Comparison of ENCODE assay signal across 21 cellular contexts in genomic region chr15:61393524-61393923, GRCh38.
DNase-seq lines count a peak whose midpoint lies in the region; ATAC-seq, FAIRE-seq and TF ChIP-seq lines count a peak whose summit lies in the region.
"Had no signal": no experiment of that assay in that cellular context is flagged by ENCODE, and none has a peak within 500 bp of the region (broad histone marks: within the 10 kb centered on the region; RNA-seq: fewer than 3 reads in every experiment).

No MANE protein-coding gene starts in this region.

- no peak for TF ChIP-seq CTCF in liver (IDR thresholded peaks at IDR 0.05; ENCODE audit: low read depth, low read length, missing input control)
- no peak for TF ChIP-seq CTCF in HepG2 (CRISPR knock-in tag; IDR thresholded peaks at IDR 0.05)
- TF ChIP-seq CTCF in fibroblast of villous mesenchyme (IDR thresholded peaks at IDR 0.05; ENCODE audit: insufficient read depth, low read depth, low read length) = no peak
- TF ChIP-seq CTCF in dorsolateral prefrontal cortex (IDR thresholded peaks at IDR 0.05 in 54 of 56, conservative IDR thresholded peaks at IDR 0.05 in 2 of 56; ENCODE audit: low read depth in 1 of 56, partially characterized antibody in 56 of 56) = no peak

- TF ChIP-seq RAD21 in liver (IDR thresholded peaks at IDR 0.05) (no peak), HepG2 (CRISPR knock-in tag; IDR thresholded peaks at IDR 0.05) (no peak)

- no peak overlapping the region for H3K4me2 ChIP-seq in HepG2 (ENCODE audit: low read depth, low read length)

- 85% methylated on average over 3 of the region's 3 CpGs for WGBS in liver
- 0% methylated on average over 3 of the region's 3 CpGs for WGBS in HepG2 (ENCODE audit: low lambda C conversion rate)

- H3K9me3 ChIP-seq in liver (ENCODE audit: control insufficient read depth in 4 of 4, low read length in 3 of 4) = no peaks in the 10 kb centered on the region
- no peaks in the 10 kb centered on the region for H3K9me3 ChIP-seq in HepG2 (ENCODE audit: low read length)
- H3K9me3 ChIP-seq: BE2C, MG63 had no signal

- TF ChIP-seq EP300 in HepG2 (IDR thresholded peaks at IDR 0.05; ENCODE audit: low read depth in 2 of 2, low read length in 2 of 2) = no peak
- TF ChIP-seq EP300 in HepG2 (CRISPR knock-in tag; IDR thresholded peaks at IDR 0.05; ENCODE audit: borderline replicate concordance) = no peak

- TF ChIP-seq POLR2A in HepG2 (IDR thresholded peaks at IDR 0.05; ENCODE audit: insufficient read depth in 1 of 2, low read depth in 2 of 2, low read length in 2 of 2) = no peak

- no peak overlapping the region for H3K4me3 ChIP-seq in liver (ENCODE audit: low read depth in 1 of 3, low read length in 3 of 3)
- H3K4me3 ChIP-seq in HepG2 (replicated peaks in 1 of 3; ENCODE audit: insufficient read depth in 1 of 3, low read depth in 2 of 3, low read length in 3 of 3) = no peak overlapping the region
- H3K4me3 ChIP-seq in fibroblast of villous mesenchyme (ENCODE audit: low read depth, low read length) = no peak overlapping the region
- peak overlapping the region in 6 of 59 donors; percentile 3 to 33 (median 12) for H3K4me3 ChIP-seq in dorsolateral prefrontal cortex
- H3K4me3 ChIP-seq: MG63 had no signal

- intact Hi-C loops in HepG2 (cut with micrococcal nuclease; ENCODE audit: unreplicated experiment) (no loop called here), sciatic nerve (cut with DNase I) (no loop called here), dorsolateral prefrontal cortex (cut with DNase I) (no loop called here)

- H3K27ac ChIP-seq in liver (ENCODE audit: low read depth in 1 of 2, low read length in 2 of 2) (peak overlapping the region; percentile 51 to 62), HepG2 (ENCODE audit: extremely low read length, insufficient read depth, low read length) (no peak overlapping the region), substantia nigra (ENCODE audit: low read depth, low read length, poor library complexity, severe bottlenecking) (no peak overlapping the region), dorsolateral prefrontal cortex (peak overlapping the region in 10 of 59 donors; percentile 0 to 53 (median 33))

- H3K4me1 ChIP-seq in liver (ENCODE audit: control insufficient read depth in 4 of 4, insufficient read depth in 4 of 4, low read length in 3 of 4) (peaks cover 1 to 23% (median 11%) of the 10 kb centered on the region in 4 donors), HepG2 (ENCODE audit: insufficient read depth, low read length) (no peaks in the 10 kb centered on the region)
- H3K4me1 ChIP-seq: BE2C had no signal

- H2AFZ ChIP-seq in HepG2 (ENCODE audit: low read length) = no peak overlapping the region

- H3K27me3 ChIP-seq in liver (ENCODE audit: control insufficient read depth in 4 of 4, insufficient read depth in 4 of 4, low read length in 3 of 4) = no peaks in the 10 kb centered on the region
- no peaks in the 10 kb centered on the region for H3K27me3 ChIP-seq in HepG2 (ENCODE audit: control insufficient read depth in 1 of 2, insufficient read depth in 2 of 2, low read length in 2 of 2)
- peaks cover 0 to 5% (median 0%) of the 10 kb centered on the region in 45 donors for H3K27me3 ChIP-seq in dorsolateral prefrontal cortex
- H3K27me3 ChIP-seq: BE2C, MG63 had no signal

- CTCF ChIA-PET in HepG2 (lab: Yijun Ruan, JAX; ENCODE audit: low intra/inter-chr PET ratio, low total read pairs) = no interaction called here

- no peaks in the 10 kb centered on the region for H4K20me1 ChIP-seq in HepG2 (ENCODE audit: insufficient read depth, low read length)

- no peaks in the 10 kb centered on the region for H3K79me2 ChIP-seq in HepG2 (ENCODE audit: insufficient read depth, low read length)

- in situ Hi-C loops in HepG2 (cut with HindIII; ENCODE audit: extremely low pct_ligation_motif_present, low pct_unique_long_range_greater_than_20kb) = no loop called here

- H3K36me3 ChIP-seq in liver (ENCODE audit: control insufficient read depth in 4 of 4, insufficient read depth in 3 of 4, low read depth in 1 of 4, low read length in 3 of 4) = no peaks in the 10 kb centered on the region
- no peaks in the 10 kb centered on the region for H3K36me3 ChIP-seq in HepG2 (replicated peaks in 1 of 2; ENCODE audit: control insufficient read depth in 1 of 2, insufficient read depth in 2 of 2, low read length in 2 of 2)
- H3K36me3 ChIP-seq: BE2C, MG63 had no signal

- FAIRE-seq in HepG2 (lab: Jason Lieb, UNC) = no peak

- BruUV-seq in HepG2 (replicated peaks; lab: Mats Ljungman, UMichigan) = no TSS peak

- ATAC-seq in HepG2 (no peak), sciatic nerve (peak; percentile 64), HG03280 (IDR thresholded peaks at IDR 0.05; ENCODE audit: unreplicated experiment) (no peak)

- POLR2A ChIA-PET in HepG2 (lab: Yijun Ruan, JAX) = no interaction called here

- H3K9ac ChIP-seq in liver (ENCODE audit: low read depth in 1 of 2, low read length in 2 of 2) = peak overlapping the region in 1 of 2 donors; percentile 11
- no peak overlapping the region for H3K9ac ChIP-seq in HepG2 (ENCODE audit: insufficient read depth, low read depth, low read length)

- DNase-seq in HepG2 (ENCODE audit: low spot score) = no peak
- peak; percentile 2 for DNase-seq in fibroblast of villous mesenchyme (ENCODE audit: low read depth)
- no peak for DNase-seq in sciatic nerve (ENCODE audit: low spot score)
- no peak for DNase-seq in UCSD-AML1 (lab: John Stamatoyannopoulos, UW; ENCODE audit: unreplicated experiment)
- DNase-seq in substantia nigra (lab: John Stamatoyannopoulos, UW) = no peak
- DNase-seq in dorsolateral prefrontal cortex = no peak
- DNase-seq: BE2C; CD4-positive, CD25-positive, alpha-beta regulatory T cell; COR-L47; DMS 273 treated with DMSO at 0.1 percent for 48 hours; DND-41; H9; NCI-H1092; NCI-H146; NCI-H2081 treated with DMSO at 0.1 percent for 48 hours; NCI-H510A; NCI-H748 treated with DMSO at 0.1 percent for 48 hours; SHP77 treated with DMSO at 0.1 percent for 48 hours had no signal

TF ChIP-seq in liver, 16 proteins besides CTCF, POLR2A, EP300 and RAD21 (continues in another document):
- TF ChIP-seq JUND (IDR thresholded peaks at IDR 0.05) (no peak), NR2F2 (IDR thresholded peaks at IDR 0.05) (no peak), HNF4A (conservative IDR thresholded peaks at IDR 0.05) (no peak), GABPA (IDR thresholded peaks at IDR 0.05 in 1 of 2, conservative IDR thresholded peaks at IDR 0.05 in 1 of 2) (no peak)
- TF ChIP-seq, protein P1, sequence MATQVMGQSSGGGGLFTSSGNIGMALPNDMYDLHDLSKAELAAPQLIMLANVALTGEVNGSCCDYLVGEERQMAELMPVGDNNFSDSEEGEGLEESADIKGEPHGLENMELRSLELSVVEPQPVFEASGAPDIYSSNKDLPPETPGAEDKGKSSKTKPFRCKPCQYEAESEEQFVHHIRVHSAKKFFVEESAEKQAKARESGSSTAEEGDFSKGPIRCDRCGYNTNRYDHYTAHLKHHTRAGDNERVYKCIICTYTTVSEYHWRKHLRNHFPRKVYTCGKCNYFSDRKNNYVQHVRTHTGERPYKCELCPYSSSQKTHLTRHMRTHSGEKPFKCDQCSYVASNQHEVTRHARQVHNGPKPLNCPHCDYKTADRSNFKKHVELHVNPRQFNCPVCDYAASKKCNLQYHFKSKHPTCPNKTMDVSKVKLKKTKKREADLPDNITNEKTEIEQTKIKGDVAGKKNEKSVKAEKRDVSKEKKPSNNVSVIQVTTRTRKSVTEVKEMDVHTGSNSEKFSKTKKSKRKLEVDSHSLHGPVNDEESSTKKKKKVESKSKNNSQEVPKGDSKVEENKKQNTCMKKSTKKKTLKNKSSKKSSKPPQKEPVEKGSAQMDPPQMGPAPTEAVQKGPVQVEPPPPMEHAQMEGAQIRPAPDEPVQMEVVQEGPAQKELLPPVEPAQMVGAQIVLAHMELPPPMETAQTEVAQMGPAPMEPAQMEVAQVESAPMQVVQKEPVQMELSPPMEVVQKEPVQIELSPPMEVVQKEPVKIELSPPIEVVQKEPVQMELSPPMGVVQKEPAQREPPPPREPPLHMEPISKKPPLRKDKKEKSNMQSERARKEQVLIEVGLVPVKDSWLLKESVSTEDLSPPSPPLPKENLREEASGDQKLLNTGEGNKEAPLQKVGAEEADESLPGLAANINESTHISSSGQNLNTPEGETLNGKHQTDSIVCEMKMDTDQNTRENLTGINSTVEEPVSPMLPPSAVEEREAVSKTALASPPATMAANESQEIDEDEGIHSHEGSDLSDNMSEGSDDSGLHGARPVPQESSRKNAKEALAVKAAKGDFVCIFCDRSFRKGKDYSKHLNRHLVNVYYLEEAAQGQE (IDR thresholded peaks at IDR 0.05) = no peak

TF ChIP-seq in HepG2, 621 proteins besides CTCF, POLR2A, EP300 and RAD21 (continues in another document):
- TF ChIP-seq, protein P2, sequence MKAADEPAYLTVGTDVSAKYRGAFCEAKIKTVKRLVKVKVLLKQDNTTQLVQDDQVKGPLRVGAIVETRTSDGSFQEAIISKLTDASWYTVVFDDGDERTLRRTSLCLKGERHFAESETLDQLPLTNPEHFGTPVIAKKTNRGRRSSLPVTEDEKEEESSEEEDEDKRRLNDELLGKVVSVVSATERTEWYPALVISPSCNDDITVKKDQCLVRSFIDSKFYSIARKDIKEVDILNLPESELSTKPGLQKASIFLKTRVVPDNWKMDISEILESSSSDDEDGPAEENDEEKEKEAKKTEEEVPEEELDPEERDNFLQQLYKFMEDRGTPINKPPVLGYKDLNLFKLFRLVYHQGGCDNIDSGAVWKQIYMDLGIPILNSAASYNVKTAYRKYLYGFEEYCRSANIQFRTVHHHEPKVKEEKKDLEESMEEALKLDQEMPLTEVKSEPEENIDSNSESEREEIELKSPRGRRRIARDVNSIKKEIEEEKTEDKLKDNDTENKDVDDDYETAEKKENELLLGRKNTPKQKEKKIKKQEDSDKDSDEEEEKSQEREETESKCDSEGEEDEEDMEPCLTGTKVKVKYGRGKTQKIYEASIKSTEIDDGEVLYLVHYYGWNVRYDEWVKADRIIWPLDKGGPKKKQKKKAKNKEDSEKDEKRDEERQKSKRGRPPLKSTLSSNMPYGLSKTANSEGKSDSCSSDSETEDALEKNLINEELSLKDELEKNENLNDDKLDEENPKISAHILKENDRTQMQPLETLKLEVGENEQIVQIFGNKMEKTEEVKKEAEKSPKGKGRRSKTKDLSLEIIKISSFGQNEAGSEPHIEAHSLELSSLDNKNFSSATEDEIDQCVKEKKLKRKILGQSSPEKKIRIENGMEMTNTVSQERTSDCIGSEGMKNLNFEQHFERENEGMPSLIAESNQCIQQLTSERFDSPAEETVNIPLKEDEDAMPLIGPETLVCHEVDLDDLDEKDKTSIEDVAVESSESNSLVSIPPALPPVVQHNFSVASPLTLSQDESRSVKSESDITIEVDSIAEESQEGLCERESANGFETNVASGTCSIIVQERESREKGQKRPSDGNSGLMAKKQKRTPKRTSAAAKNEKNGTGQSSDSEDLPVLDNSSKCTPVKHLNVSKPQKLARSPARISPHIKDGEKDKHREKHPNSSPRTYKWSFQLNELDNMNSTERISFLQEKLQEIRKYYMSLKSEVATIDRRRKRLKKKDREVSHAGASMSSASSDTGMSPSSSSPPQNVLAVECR (CRISPR knock-in tag; IDR thresholded peaks at IDR 0.05; ENCODE audit: borderline replicate concordance) = no peak
- TF ChIP-seq ZMYM4 (CRISPR knock-in tag; IDR thresholded peaks at IDR 0.05) = no peak
- TF ChIP-seq ZNF772 (CRISPR knock-in tag; IDR thresholded peaks at IDR 0.05) = no peak

Comparison
In these comparisons a context has a peak if more than half of its experiments do, and no peak if none do; other contexts are left out.
1. H3K27ac ChIP-seq: peak in liver (2 of 2); none in HepG2 (single experiment) and substantia nigra (single experiment).